ENCODE assay signal across 2 cellular contexts in genomic region chr1:226736908-226737818, GRCh38.
A peak's percentile ranks its signal among the peaks of the same experiment; 100 is the strongest.
TF ChIP-seq lines count a peak whose summit lies in the region.

No MANE protein-coding gene starts in this region.

TF ChIP-seq in IMR-90, 13 proteins besides CTCF, POLR2A, EP300 and RAD21:
- no peak for TF ChIP-seq MAFK (IDR thresholded peaks at IDR 0.05; ENCODE audit: low read depth, low read length)
- no peak for TF ChIP-seq RCOR1 (IDR thresholded peaks at IDR 0.05; ENCODE audit: insufficient replicate concordance, low read length)
- no peak for TF ChIP-seq NFE2L2 (IDR thresholded peaks at IDR 0.05; ENCODE audit: low read depth, low read length)
- TF ChIP-seq SMC3 (IDR thresholded peaks at IDR 0.05; ENCODE audit: low read depth, low read length) = no peak
- no peak for TF ChIP-seq USF2 (IDR thresholded peaks at IDR 0.05; ENCODE audit: low read depth, low read length)
- TF ChIP-seq FOS (IDR thresholded peaks at IDR 0.05; ENCODE audit: low read depth, low read length) = no peak
- no peak for TF ChIP-seq BHLHE40 (IDR thresholded peaks at IDR 0.05; ENCODE audit: low read depth, low read length)
- TF ChIP-seq MXI1 (IDR thresholded peaks at IDR 0.05; ENCODE audit: borderline replicate concordance, low read depth, low read length) = no peak
- TF ChIP-seq ELK1 (IDR thresholded peaks at IDR 0.05; ENCODE audit: borderline replicate concordance, low read depth, low read length) = no peak
- TF ChIP-seq CHD1 (IDR thresholded peaks at IDR 0.05; ENCODE audit: low read depth, low read length) = no peak
- TF ChIP-seq RFX5 (IDR thresholded peaks at IDR 0.05; ENCODE audit: low read depth, low read length) = no peak
- TF ChIP-seq MAZ (IDR thresholded peaks at IDR 0.05; ENCODE audit: borderline replicate concordance, low read depth, low read length) = no peak
- TF ChIP-seq CEBPB (IDR thresholded peaks at IDR 0.05; ENCODE audit: low read depth, low read length) = no peak
TF ChIP-seq in IMR-90: peak in this region for 0.

TF ChIP-seq in H1, 55 proteins besides CTCF, POLR2A, EP300 and RAD21:
- TF ChIP-seq CTBP2 (IDR thresholded peaks at IDR 0.05; ENCODE audit: borderline replicate concordance, insufficient read depth, insufficient read length, low read length) = no peak
- TF ChIP-seq ZNF274 (IDR thresholded peaks at IDR 0.05; ENCODE audit: borderline replicate concordance, extremely low read depth, low read length) = no peak
- no peak for TF ChIP-seq SP4 (IDR thresholded peaks at IDR 0.05; ENCODE audit: low read length)
- TF ChIP-seq ATF2 (IDR thresholded peaks at IDR 0.05; ENCODE audit: low read length) = no peak
- no peak; the same call in 1 of the 2 replicates for TF ChIP-seq SRF (IDR thresholded peaks at IDR 0.05; ENCODE audit: low read depth, low read length)
- no peak for TF ChIP-seq CREB1 (IDR thresholded peaks at IDR 0.05)
- no peak for TF ChIP-seq TAF1 (IDR thresholded peaks at IDR 0.05; ENCODE audit: low read depth, low read length)
- TF ChIP-seq TBP (IDR thresholded peaks at IDR 0.05; ENCODE audit: low read depth, low read length) = 0 out of 2 replicates have a peak, but pooled peaks have one; percentile 11
- no peak for TF ChIP-seq FOSL1 (IDR thresholded peaks at IDR 0.05; ENCODE audit: insufficient read depth, low read depth, low read length)
- TF ChIP-seq YY1 (IDR thresholded peaks at IDR 0.05; ENCODE audit: low read depth, low read length) = no peak
- TF ChIP-seq BRCA1 (IDR thresholded peaks at IDR 0.05; ENCODE audit: low read depth, low read length) = no peak
- no peak for TF ChIP-seq RFX5 (IDR thresholded peaks at IDR 0.05; ENCODE audit: borderline replicate concordance, low read depth, low read length)
- no peak for TF ChIP-seq SAP30 (IDR thresholded peaks at IDR 0.05; ENCODE audit: insufficient read depth, insufficient replicate concordance, low read length)
- TF ChIP-seq SP1 (IDR thresholded peaks at IDR 0.05; ENCODE audit: low read depth, low read length) = no peak
- TF ChIP-seq SIN3A (conservative IDR thresholded peaks at IDR 0.05 in 1 of 2, IDR thresholded peaks at IDR 0.05 in 1 of 2; ENCODE audit: low read depth in 1 of 2, low read length in 2 of 2) = 0 out of 4 replicates have a peak, but pooled peaks of 1 of the 2 experiments have one; percentile 5
- 0 out of 4 replicates have a peak, but pooled peaks of 1 of the 2 experiments have one; percentile 51 for TF ChIP-seq HDAC2 (IDR thresholded peaks at IDR 0.05; ENCODE audit: borderline replicate concordance in 1 of 2, low read depth in 2 of 2, low read length in 2 of 2)
- TF ChIP-seq MAFK (IDR thresholded peaks at IDR 0.05; ENCODE audit: low read depth, low read length) = no peak
- TF ChIP-seq NANOG (IDR thresholded peaks at IDR 0.05; ENCODE audit: insufficient read depth, low read depth, low read length, poor library complexity, severe bottlenecking) = no peak
- no peak for TF ChIP-seq SP2 (IDR thresholded peaks at IDR 0.05; ENCODE audit: low read length)
- TF ChIP-seq USF2 (IDR thresholded peaks at IDR 0.05; ENCODE audit: low read length) = no peak
- no peak for TF ChIP-seq POLR2AphosphoS5 (IDR thresholded peaks at IDR 0.05; ENCODE audit: low read depth, low read length)
- TF ChIP-seq JUND (IDR thresholded peaks at IDR 0.05; ENCODE audit: low read length) = no peak
- TF ChIP-seq RBBP5 (IDR thresholded peaks at IDR 0.05; ENCODE audit: borderline replicate concordance, low read depth, low read length) = peak; percentile 73; the same call in 1 of the 2 replicates
- TF ChIP-seq BACH1 (IDR thresholded peaks at IDR 0.05; ENCODE audit: low read length) = no peak
- no peak for TF ChIP-seq SIRT6 (IDR thresholded peaks at IDR 0.05; ENCODE audit: low read length)
- TF ChIP-seq CBX8 (IDR thresholded peaks at IDR 0.05; ENCODE audit: borderline replicate concordance, low read depth, low read length) = no peak
- TF ChIP-seq KDM4A (IDR thresholded peaks at IDR 0.05; ENCODE audit: low read depth, low read length, severe bottlenecking) = peak; percentile 46
- TF ChIP-seq PHF8 (conservative IDR thresholded peaks at IDR 0.05; ENCODE audit: low read depth, low read length) = no peak
- no peak for TF ChIP-seq TAF7 (optimal IDR thresholded peaks at IDR 0.05; ENCODE audit: borderline replicate concordance, low read depth, low read length)
- no peak for TF ChIP-seq RXRA (IDR thresholded peaks at IDR 0.05; ENCODE audit: insufficient read depth, low read depth, low read length)
- TF ChIP-seq TEAD4 (IDR thresholded peaks at IDR 0.05; ENCODE audit: low read depth, low read length) = no peak
- no peak for TF ChIP-seq KDM5A (IDR thresholded peaks at IDR 0.05; ENCODE audit: low read length)
- peak; percentile 70 for TF ChIP-seq EZH2 (IDR thresholded peaks at IDR 0.05; ENCODE audit: low read depth, low read length, severe bottlenecking)
- no peak for TF ChIP-seq ATF3 (IDR thresholded peaks at IDR 0.05; ENCODE audit: insufficient read depth, low read depth, low read length)
- TF ChIP-seq POU5F1 (IDR thresholded peaks at IDR 0.05; ENCODE audit: low read depth, low read length) = no peak
- TF ChIP-seq MAX (IDR thresholded peaks at IDR 0.05) = peak; percentile 46; the same call in 1 of the 2 replicates
- TF ChIP-seq EGR1 (IDR thresholded peaks at IDR 0.05; ENCODE audit: borderline replicate concordance, low read depth, low read length) = no peak
- no peak for TF ChIP-seq CBX5 (IDR thresholded peaks at IDR 0.05; ENCODE audit: low read depth, low read length)
- no peak for TF ChIP-seq HDAC6 (IDR thresholded peaks at IDR 0.05; ENCODE audit: low read depth, low read length)
- no peak for TF ChIP-seq CHD2 (IDR thresholded peaks at IDR 0.05; ENCODE audit: low read length)
- no peak for TF ChIP-seq ASH2L (IDR thresholded peaks at IDR 0.05; ENCODE audit: low read length)
- TF ChIP-seq E2F6 (IDR thresholded peaks at IDR 0.05) = peak; percentile 53
- no peak for TF ChIP-seq JUN (IDR thresholded peaks at IDR 0.05; ENCODE audit: low read depth, low read length)
- TF ChIP-seq CHD1 (IDR thresholded peaks at IDR 0.05; ENCODE audit: low read depth, low read length) = no peak
- no peak for TF ChIP-seq SIX5 (IDR thresholded peaks at IDR 0.05; ENCODE audit: low read depth, low read length)
- TF ChIP-seq CHD7 (IDR thresholded peaks at IDR 0.05; ENCODE audit: insufficient replicate concordance, low read length) = no peak
- no peak for TF ChIP-seq BCL11A (IDR thresholded peaks at IDR 0.05; ENCODE audit: low read depth in 2 of 2, low read length in 2 of 2)
- TF ChIP-seq GABPA (IDR thresholded peaks at IDR 0.05; ENCODE audit: borderline replicate concordance, insufficient read depth, low read length) = no peak
- TF ChIP-seq NRF1 (IDR thresholded peaks at IDR 0.05; ENCODE audit: low read depth, low read length) = no peak
- no peak for TF ChIP-seq KDM1A (IDR thresholded peaks at IDR 0.05; ENCODE audit: borderline replicate concordance, low read length)
- no peak for TF ChIP-seq CEBPB (IDR thresholded peaks at IDR 0.05; ENCODE audit: low read depth, low read length)
- no peak for TF ChIP-seq TCF12 (IDR thresholded peaks at IDR 0.05; ENCODE audit: low read depth, low read length)
- no peak for TF ChIP-seq RNF2 (IDR thresholded peaks at IDR 0.05; ENCODE audit: borderline replicate concordance, low read depth, low read length, missing control alignments, poor library complexity, severe bottlenecking)
- no peak for TF ChIP-seq GTF2F1 (IDR thresholded peaks at IDR 0.05; ENCODE audit: borderline replicate concordance, low read depth, low read length)
- TF ChIP-seq SUZ12 (IDR thresholded peaks at IDR 0.05; ENCODE audit: low read length) = peak; percentile 73
